ENCODE assay signal across 8 cellular contexts in genomic region chr21:37207441-37208009, GRCh38. TPM values are rescaled to one million over a fixed set of nuclear protein-coding genes. Genes with fewer than 3 reads are reported as not detected.
A peak's percentile ranks its signal among the peaks of the same experiment; 100 is the strongest.
DNase-seq lines count a peak whose midpoint lies in the region; FAIRE-seq and TF ChIP-seq lines count a peak whose summit lies in the region.

No MANE protein-coding gene starts in this region.

- peaks cover 0 to 4% of the 10 kb centered on the region in 2 experiments for H3K36me3 ChIP-seq in trophoblast cell (ENCODE audit: control insufficient read depth in 1 of 2, insufficient read depth in 2 of 2, low read length in 2 of 2)

- H3K27me3 Mint-ChIP-seq in T-helper 2 cell treated with Interferon-gamma antibody and Interleukin-4, amounts not matched to agents 5 μg/mL and 100 μg/mL, for 36 hours (ENCODE audit: low read depth) = peaks cover 2% of the 10 kb centered on the region

- peak overlapping the region; percentile 51 for H4K8ac ChIP-seq in trophoblast cell (ENCODE audit: low read depth, low read length)

- peaks cover 8% of the 10 kb centered on the region for H3K36me3 Mint-ChIP-seq in T-helper 2 cell treated with Interferon-gamma antibody and Interleukin-4, amounts not matched to agents 5 μg/mL and 100 μg/mL, for 36 hours (ENCODE audit: low read depth)

- H3K4me2 ChIP-seq in trophoblast cell (ENCODE audit: low read length) = no peak overlapping the region

- H3K79me1 ChIP-seq in trophoblast cell (ENCODE audit: low read length) = no peaks in the 10 kb centered on the region

- H2BK12ac ChIP-seq in trophoblast cell (ENCODE audit: low read length) = no peak overlapping the region

- H3K4me3 Mint-ChIP-seq in T-helper 2 cell treated with Interferon-gamma antibody and Interleukin-4, amounts not matched to agents 5 μg/mL and 100 μg/mL, for 36 hours = peak overlapping the region; percentile 71

- H4K12ac ChIP-seq in trophoblast cell (ENCODE audit: low read depth, low read length) = no peak overlapping the region

- H2BK120ac ChIP-seq in trophoblast cell (ENCODE audit: insufficient read depth, low read length, poor library complexity) = no peak overlapping the region

- H3K9ac ChIP-seq in trophoblast cell (ENCODE audit: low read length) = no peak overlapping the region

- peaks cover 15% of the 10 kb centered on the region for H3K4me1 Mint-ChIP-seq in T-helper 2 cell treated with Interferon-gamma antibody and Interleukin-4, amounts not matched to agents 5 μg/mL and 100 μg/mL, for 36 hours (ENCODE audit: low read depth)

- H2AFZ ChIP-seq in trophoblast cell (ENCODE audit: insufficient read depth, low read length, poor library complexity) = no peak overlapping the region

- no peak overlapping the region for H3K27ac ChIP-seq in trophoblast cell (ENCODE audit: low read depth, low read length)

- FAIRE-seq in H54 (lab: Jason Lieb, UNC) = no peak

- H3K27ac Mint-ChIP-seq in T-helper 2 cell treated with Interferon-gamma antibody and Interleukin-4, amounts not matched to agents 5 μg/mL and 100 μg/mL, for 36 hours = peak overlapping the region; percentile 76

- no peaks in the 10 kb centered on the region for H3K79me2 ChIP-seq in trophoblast cell (ENCODE audit: control insufficient read depth, insufficient read depth, low read length, poor library complexity)

- H3K4me3 ChIP-seq in NB4 (ENCODE audit: low read depth, low read length) (no peak overlapping the region), choroid plexus epithelial cell (ENCODE audit: low read depth, low read length) (no peak overlapping the region), trophoblast cell (ENCODE audit: low read depth, low read length) (no peak overlapping the region)

- H2BK5ac ChIP-seq in trophoblast cell (ENCODE audit: low read depth, low read length, poor library complexity) = no peak overlapping the region

- no CpG with 5 or more reads among the region's 6 CpGs for whole genome bisulfite sequencing in trophoblast cell (ENCODE audit: extremely low coverage, insufficient coverage, insufficient read length)

- H2AK5ac ChIP-seq in trophoblast cell (ENCODE audit: low read length) = no peak overlapping the region

- DNase-seq in T-helper 2 cell treated with Interferon-gamma antibody and Interleukin-4, amounts not matched to agents 5 μg/mL and 100 μg/mL, for 36 hours (ENCODE audit: low spot score) = no peak
- no peak for DNase-seq in T-helper 2 cell
- peak; percentile 38 for DNase-seq in H54 (ENCODE audit: insufficient read length, low spot score)
- peak; percentile 40 for DNase-seq in NB4 (ENCODE audit: low read depth)
- peak; percentile 12 for DNase-seq in choroid plexus epithelial cell (ENCODE audit: low read depth)
- DNase-seq in trophoblast cell = peak in 1 of 2 donors; percentile 34
- DNase-seq in NCI-H146 treated with DMSO at 0.1 percent for 48 hours (lab: John Stamatoyannopoulos, UW; ENCODE audit: unreplicated experiment) = no peak
- DNase-seq in activated effector memory CD4-positive, alpha-beta T cell treated with anti-CD3 and anti-CD28 coated beads, Interleukin-2, amount 50 U/mL, for 16 hours = no peak

- H4K91ac ChIP-seq in trophoblast cell (ENCODE audit: low read depth, low read length) = no peak overlapping the region

- TF ChIP-seq POLR2A in H54 (IDR thresholded peaks at IDR 0.05; ENCODE audit: low read depth, low read length) (no peak), NB4 (IDR thresholded peaks at IDR 0.05; ENCODE audit: extremely low read depth, insufficient read length) (no peak)

- H3K9me3 Mint-ChIP-seq in T-helper 2 cell treated with Interferon-gamma antibody and Interleukin-4, amounts not matched to agents 5 μg/mL and 100 μg/mL, for 36 hours = peaks cover 6% of the 10 kb centered on the region

- TF ChIP-seq CTCF in NB4 (IDR thresholded peaks at IDR 0.05; ENCODE audit: low read depth, low read length) (no peak), choroid plexus epithelial cell (conservative IDR thresholded peaks at IDR 0.05; ENCODE audit: low read depth, low read length) (no peak)

- H3K14ac ChIP-seq in trophoblast cell (ENCODE audit: low read length) = no peak overlapping the region

- H3K23ac ChIP-seq in trophoblast cell (ENCODE audit: low read length) = peak overlapping the region; percentile 31

- H3K9me3 ChIP-seq in trophoblast cell (ENCODE audit: insufficient read depth, low read depth, low read length) = peaks cover 4% of the 10 kb centered on the region

- peaks cover 0 to 3% of the 10 kb centered on the region in 2 experiments for H3K4me1 ChIP-seq in trophoblast cell (ENCODE audit: control insufficient read depth in 1 of 2, insufficient read depth in 2 of 2, low read length in 2 of 2)

- H3K18ac ChIP-seq in trophoblast cell (ENCODE audit: low read length) = no peak overlapping the region

- no peak overlapping the region for H3K4ac ChIP-seq in trophoblast cell (ENCODE audit: low read depth, low read length)

- H3K27me3 ChIP-seq in trophoblast cell (ENCODE audit: insufficient read depth, low read length) = no peaks in the 10 kb centered on the region

RNA-seq across cellular contexts. Expression of gene VPS26C, which starts 59.6 kb away (rescaled TPM):
- 25.5 and 26.0 TPM in 2 replicates for polyA plus RNA-seq in trophoblast cell (2013)

Comparison
In these comparisons a context has a peak if more than half of its experiments do, and no peak if none do; other contexts are left out.
1. DNase-seq: peak in H54 (single experiment), NB4 (single experiment) and choroid plexus epithelial cell (single experiment); none in T-helper 2 cell treated with Interferon-gamma antibody and Interleukin-4, amounts not matched to agents 5 μg/mL and 100 μg/mL, for 36 hours (single experiment), T-helper 2 cell (0 of 5), NCI-H146 treated with DMSO at 0.1 percent for 48 hours (single experiment) and activated effector memory CD4-positive, alpha-beta T cell treated with anti-CD3 and anti-CD28 coated beads, Interleukin-2, amount 50 U/mL, for 16 hours (single experiment).